Comparison of ENCODE assay signal across 22 cellular contexts in the genomic region with DNA sequence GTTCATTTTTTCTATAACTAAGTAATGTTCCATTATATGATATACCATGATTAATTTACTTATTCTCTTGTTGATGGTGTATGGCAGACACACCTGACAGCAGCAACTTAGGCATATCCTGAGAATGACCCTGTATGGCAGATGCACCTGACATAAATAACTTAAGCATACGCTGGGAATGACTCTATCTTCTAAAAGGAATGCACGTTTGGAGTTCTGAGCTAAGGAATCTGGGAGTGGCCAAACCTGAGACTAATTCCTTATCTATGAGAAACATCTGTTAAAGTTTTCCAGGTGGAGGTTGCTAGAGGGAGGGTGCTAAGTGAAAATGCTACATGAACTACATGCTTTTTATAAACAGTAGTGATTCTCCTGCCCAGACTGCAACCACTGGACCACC.
DNase-seq lines count a peak whose midpoint lies in the region; ATAC-seq, FAIRE-seq and TF ChIP-seq lines count a peak whose summit lies in the region.
"Had no signal": no experiment of that assay in that cellular context is flagged by ENCODE, and none has a peak within 500 bp of the region (broad histone marks: within the 10 kb centered on the region; RNA-seq: fewer than 3 reads in every experiment).

No MANE protein-coding gene starts in this region.

- H3K36me3 ChIP-seq in GM23338 (ENCODE audit: insufficient read depth) (no peaks in the 10 kb centered on the region), bronchial epithelial cell (ENCODE audit: control insufficient read depth, insufficient read depth, low read length) (no peaks in the 10 kb centered on the region), mesendoderm (ENCODE audit: control insufficient read depth, insufficient read depth, low read length) (no peaks in the 10 kb centered on the region), vagina (no peaks in the 10 kb centered on the region)
- H3K36me3 ChIP-seq: BE2C had no signal

- no peak for FAIRE-seq in bronchial epithelial cell (lab: Jason Lieb, UNC)
- FAIRE-seq: GM12892, GM18507, H1, HTR-8/SVneo had no signal

- H3K4me2 ChIP-seq in GM23338 = no peak overlapping the region
- H3K4me2 ChIP-seq in mesendoderm (ENCODE audit: low read length) = no peak overlapping the region

- H3K9ac ChIP-seq in mesendoderm (ENCODE audit: low read length) = no peak overlapping the region

- H3K79me2 ChIP-seq in GM23338 (replicated peaks; ENCODE audit: insufficient read depth) = no peaks in the 10 kb centered on the region
- no peaks in the 10 kb centered on the region for H3K79me2 ChIP-seq in mesendoderm (ENCODE audit: control insufficient read depth, insufficient read depth, low read length)

- DNase-seq in GM23338 (ENCODE audit: low spot score) (peak; percentile 21), bronchial epithelial cell (ENCODE audit: low read depth) (peak; percentile 12), islet precursor cell (peak; percentile 59), mesendoderm (peak; percentile 57), vagina (ENCODE audit: extremely low spot score in 2 of 2) (no peak), NK-92 (lab: John Stamatoyannopoulos, UW; ENCODE audit: unreplicated experiment) (no peak), SW480 (ENCODE audit: low spot score) (no peak)
- DNase-seq: BE2C; C1 segment of cervical spinal cord; CD4-positive, CD25-positive, alpha-beta regulatory T cell; CD8-positive, alpha-beta memory T cell; DMS153; DMS79; GDM1; H9; IMR-90 had no signal

- TF ChIP-seq CTCF in GM23338 (conservative IDR thresholded peaks at IDR 0.05; ENCODE audit: low read depth in 2 of 2) = no peak
- TF ChIP-seq CTCF in bronchial epithelial cell (IDR thresholded peaks at IDR 0.05; ENCODE audit: insufficient read depth, low read length, severe bottlenecking) = no peak
- no peak for TF ChIP-seq CTCF in vagina (IDR thresholded peaks at IDR 0.05)

- no peak overlapping the region for H2AFZ ChIP-seq in GM23338

- H3F3A ChIP-seq in GM23338 (replicated peaks; ENCODE audit: low read depth) = no peaks in the 10 kb centered on the region

- H3K4me3 Mint-ChIP-seq in GM23338 = no peak overlapping the region
- H3K4me3 Mint-ChIP-seq: CD4-positive, CD25-positive, alpha-beta regulatory T cell; CD8-positive, alpha-beta memory T cell; H9 had no signal

- H3K4me3 ChIP-seq in GM23338 (no peak overlapping the region), bronchial epithelial cell (ENCODE audit: low read depth, low read length) (no peak overlapping the region), mesendoderm (ENCODE audit: low read length) (no peak overlapping the region), vagina (no peak overlapping the region)

- no CpG with 5 or more reads among the region's 2 CpGs for WGBS in mesendoderm (ENCODE audit: extremely low coverage, insufficient coverage, low lambda C conversion rate)

- H3K18ac ChIP-seq in mesendoderm (ENCODE audit: low read length) = no peak overlapping the region

- no peak overlapping the region for H4K5ac ChIP-seq in mesendoderm (ENCODE audit: low read length)

- no peak overlapping the region for H3K56ac ChIP-seq in mesendoderm (ENCODE audit: low read length)

- H2BK15ac ChIP-seq in mesendoderm (replicated peaks; ENCODE audit: low read depth) = no peak overlapping the region

- no peaks in the 10 kb centered on the region for H3K36me3 Mint-ChIP-seq in GM23338 (ENCODE audit: low read depth)
- H3K36me3 Mint-ChIP-seq: CD4-positive, CD25-positive, alpha-beta regulatory T cell; CD8-positive, alpha-beta memory T cell had no signal

- TF ChIP-seq POLR2A in vagina (IDR thresholded peaks at IDR 0.05) = no peak

- H3K4me1 ChIP-seq in GM23338 (ENCODE audit: insufficient read depth) (no peaks in the 10 kb centered on the region), mesendoderm (ENCODE audit: control insufficient read depth, low read depth, low read length) (no peaks in the 10 kb centered on the region), vagina (no peaks in the 10 kb centered on the region)
- H3K4me1 ChIP-seq: BE2C had no signal

- H2AK5ac ChIP-seq in mesendoderm (ENCODE audit: low read length) = no peak overlapping the region

- intact Hi-C loops in vagina (cut with DNase I) = no loop called here

- no peak overlapping the region for H3K27ac ChIP-seq in GM23338 (ENCODE audit: low read depth)
- no peak overlapping the region for H3K27ac ChIP-seq in mesendoderm (ENCODE audit: low read depth, low read length)
- H3K27ac ChIP-seq in vagina = no peak overlapping the region

- H3K27ac Mint-ChIP-seq in GM23338 = no peak overlapping the region
- H3K27ac Mint-ChIP-seq: CD4-positive, CD25-positive, alpha-beta regulatory T cell; CD8-positive, alpha-beta memory T cell; H9 had no signal

- H3K9me2 ChIP-seq in GM23338 (ENCODE audit: insufficient read depth) = no peaks in the 10 kb centered on the region

- H3K79me1 ChIP-seq in mesendoderm (ENCODE audit: low read length) = no peaks in the 10 kb centered on the region

- no peak overlapping the region for H2BK5ac ChIP-seq in mesendoderm (ENCODE audit: low read length)

- no peaks in the 10 kb centered on the region for H3K27me3 ChIP-seq in GM23338 (ENCODE audit: insufficient read depth)
- no peaks in the 10 kb centered on the region for H3K27me3 ChIP-seq in bronchial epithelial cell (ENCODE audit: control insufficient read depth, insufficient read depth, low read length)
- H3K27me3 ChIP-seq in mesendoderm (ENCODE audit: insufficient read depth, low read length, poor library complexity) = no peaks in the 10 kb centered on the region
- H3K27me3 ChIP-seq in vagina = no peaks in the 10 kb centered on the region
- H3K27me3 ChIP-seq: BE2C had no signal

- no peaks in the 10 kb centered on the region for H3K4me1 Mint-ChIP-seq in GM23338
- H3K4me1 Mint-ChIP-seq: CD4-positive, CD25-positive, alpha-beta regulatory T cell; CD8-positive, alpha-beta memory T cell; H9 had no signal

- no peak overlapping the region for H3K4ac ChIP-seq in mesendoderm (ENCODE audit: low read depth, low read length)

- H4K8ac ChIP-seq in mesendoderm (ENCODE audit: low read depth, low read length) = no peak overlapping the region

- H3K23ac ChIP-seq in mesendoderm (ENCODE audit: low read length) = no peak overlapping the region

- H3K9me3 Mint-ChIP-seq in GM23338 = no peaks in the 10 kb centered on the region
- H3K9me3 Mint-ChIP-seq: H9 had no signal

- no peaks in the 10 kb centered on the region for H4K20me1 ChIP-seq in GM23338 (replicated peaks; ENCODE audit: insufficient read depth)

- H2BK120ac ChIP-seq in mesendoderm (ENCODE audit: low read depth, low read length) = no peak overlapping the region

- no peaks in the 10 kb centered on the region for H3K9me3 ChIP-seq in vagina
- H3K9me3 ChIP-seq: BE2C, Caco-2 had no signal

- ATAC-seq in GM23338 = no peak
- ATAC-seq in GM21619 (IDR thresholded peaks at IDR 0.05; ENCODE audit: unreplicated experiment) = no peak

- no peaks in the 10 kb centered on the region for H3K27me3 Mint-ChIP-seq in GM23338 (ENCODE audit: insufficient read depth, low read depth, poor library complexity)
- H3K27me3 Mint-ChIP-seq: CD4-positive, CD25-positive, alpha-beta regulatory T cell; CD8-positive, alpha-beta memory T cell had no signal

TF ChIP-seq in GM23338, 12 proteins besides CTCF, POLR2A, EP300 and RAD21:
- no peak for TF ChIP-seq CREB1 (CRISPR knock-in tag; IDR thresholded peaks at IDR 0.05; ENCODE audit: low read depth)
- no peak for TF ChIP-seq NANOG (IDR thresholded peaks at IDR 0.05; ENCODE audit: borderline replicate concordance)
- TF ChIP-seq REST (IDR thresholded peaks at IDR 0.05; ENCODE audit: unreplicated experiment) = no peak
- no peak for TF ChIP-seq EZH2 (IDR thresholded peaks at IDR 0.05; ENCODE audit: low read depth, unreplicated experiment)
- no peak for TF ChIP-seq ZNF331 (CRISPR knock-in tag; IDR thresholded peaks at IDR 0.05; ENCODE audit: low read depth)
- TF ChIP-seq, protein P1, sequence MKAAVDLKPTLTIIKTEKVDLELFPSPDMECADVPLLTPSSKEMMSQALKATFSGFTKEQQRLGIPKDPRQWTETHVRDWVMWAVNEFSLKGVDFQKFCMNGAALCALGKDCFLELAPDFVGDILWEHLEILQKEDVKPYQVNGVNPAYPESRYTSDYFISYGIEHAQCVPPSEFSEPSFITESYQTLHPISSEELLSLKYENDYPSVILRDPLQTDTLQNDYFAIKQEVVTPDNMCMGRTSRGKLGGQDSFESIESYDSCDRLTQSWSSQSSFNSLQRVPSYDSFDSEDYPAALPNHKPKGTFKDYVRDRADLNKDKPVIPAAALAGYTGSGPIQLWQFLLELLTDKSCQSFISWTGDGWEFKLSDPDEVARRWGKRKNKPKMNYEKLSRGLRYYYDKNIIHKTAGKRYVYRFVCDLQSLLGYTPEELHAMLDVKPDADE (IDR thresholded peaks at IDR 0.05) = no peak
- TF ChIP-seq EZH2phosphoT487 (IDR thresholded peaks at IDR 0.05; ENCODE audit: unreplicated experiment) = no peak
- TF ChIP-seq STAT1 (IDR thresholded peaks at IDR 0.05; ENCODE audit: unreplicated experiment) = no peak
- no peak for TF ChIP-seq POLR2AphosphoS5 (IDR thresholded peaks at IDR 0.05; ENCODE audit: low read depth)

Comparison
In these comparisons a context has a peak if more than half of its experiments do, and no peak if none do; other contexts are left out.
1. DNase-seq: peak in GM23338 (single experiment), bronchial epithelial cell (single experiment), islet precursor cell (single experiment) and mesendoderm (single experiment); none in vagina (0 of 2), NK-92 (single experiment) and SW480 (single experiment).